34 cellular contexts compared by ENCODE assay signal in genomic region chr14:25788252-25788651, GRCh38.
DNase-seq lines count a peak whose midpoint lies in the region; ATAC-seq, FAIRE-seq and TF ChIP-seq lines count a peak whose summit lies in the region.
"Had no signal": no experiment of that assay in that cellular context is flagged by ENCODE, and none has a peak within 500 bp of the region (broad histone marks: within the 10 kb centered on the region; RNA-seq: fewer than 3 reads in every experiment).

No MANE protein-coding gene starts in this region.

- FAIRE-seq in HepG2 (lab: Jason Lieb, UNC) (no peak), A549 (lab: Jason Lieb, UNC) (no peak), K562 (lab: Jason Lieb, UNC) (no peak)
- FAIRE-seq: A204.1, D721Med had no signal

- no peaks in the 10 kb centered on the region for H3K27me3 Mint-ChIP-seq in T-helper 17 cell
- H3K27me3 Mint-ChIP-seq: B cell; CD4-positive, alpha-beta memory T cell; CD4-positive, alpha-beta T cell; CD4-positive, CD25-positive, alpha-beta regulatory T cell; CD8-positive, alpha-beta memory T cell had no signal

- 0% methylated on average over 1 of the region's 1 CpG for WGBS in HepG2 (ENCODE audit: low lambda C conversion rate)
- WGBS in right lobe of liver (ENCODE audit: insufficient coverage, low coverage, low lambda C conversion rate, missing lambda C conversion rate) = 57% methylated on average over 1 of the region's 1 CpG
- WGBS in A549 (ENCODE audit: missing lambda C conversion rate) = 0% methylated on average over 1 of the region's 1 CpG
- WGBS in K562 (ENCODE audit: insufficient coverage, low coverage, missing lambda C conversion rate) = 0% methylated on average over 1 of the region's 1 CpG

- no peak overlapping the region for H3K4me3 Mint-ChIP-seq in T-helper 17 cell
- H3K4me3 Mint-ChIP-seq: B cell; CD14-positive monocyte; CD4-positive, alpha-beta memory T cell; CD4-positive, alpha-beta T cell; CD4-positive, CD25-positive, alpha-beta regulatory T cell; CD8-positive, alpha-beta memory T cell; CD8-positive, alpha-beta T cell had no signal

- H4K20me1 ChIP-seq in HepG2 (ENCODE audit: insufficient read depth, low read length) (no peaks in the 10 kb centered on the region), K562 (replicated peaks; ENCODE audit: control insufficient read depth, insufficient read depth, low read length) (no peaks in the 10 kb centered on the region)
- H4K20me1 ChIP-seq: BLaER1; BLaER1 treated with 17β-estradiol and CSF1 and Interleukin-3, amounts not matched to agents 10 nM and 100 nM had no signal

- H3K9me1 ChIP-seq in K562 (ENCODE audit: control insufficient read depth, insufficient read depth, low read length) = no peaks in the 10 kb centered on the region

- TF ChIP-seq CTCF in HepG2 (CRISPR knock-in tag; IDR thresholded peaks at IDR 0.05) (no peak), right lobe of liver (IDR thresholded peaks at IDR 0.05) (no peak), A549 (IDR thresholded peaks at IDR 0.05) (no peak), K562 (IDR thresholded peaks at IDR 0.05 in 2 of 3, conservative IDR thresholded peaks at IDR 0.05 in 1 of 3; ENCODE audit: insufficient read depth in 2 of 3, low read depth in 1 of 3, low read length in 3 of 3) (no peak)

- H3K4me2 ChIP-seq in HepG2 (ENCODE audit: low read depth, low read length) (no peak overlapping the region), A549 (no peak overlapping the region), K562 (ENCODE audit: insufficient read depth, low read length) (no peak overlapping the region)
- H3K4me2 ChIP-seq: BLaER1; BLaER1 treated with 17β-estradiol and CSF1 and Interleukin-3, amounts not matched to agents 10 nM and 100 nM had no signal

- no peak overlapping the region for H3K27ac Mint-ChIP-seq in T-helper 17 cell
- H3K27ac Mint-ChIP-seq: B cell; CD14-positive monocyte; CD4-positive, alpha-beta memory T cell; CD4-positive, alpha-beta T cell; CD4-positive, CD25-positive, alpha-beta regulatory T cell; CD8-positive, alpha-beta memory T cell; CD8-positive, alpha-beta T cell had no signal

- no peak overlapping the region for H3K27ac ChIP-seq in HepG2 (ENCODE audit: extremely low read length, insufficient read depth, low read length)
- no peak overlapping the region for H3K27ac ChIP-seq in right lobe of liver
- no peak overlapping the region for H3K27ac ChIP-seq in A549
- no peak overlapping the region for H3K27ac ChIP-seq in K562 (ENCODE audit: extremely low read depth, low read depth, low read length)
- H3K27ac ChIP-seq: 22Rv1; BLaER1; BLaER1 treated with 17β-estradiol and CSF1 and Interleukin-3, amounts not matched to agents 10 nM and 100 nM; C4-2B had no signal

- H3K9me3 ChIP-seq in HepG2 (ENCODE audit: low read length) (peaks cover 88% of the 10 kb centered on the region), right lobe of liver (no peaks in the 10 kb centered on the region), A549 (no peaks in the 10 kb centered on the region; the same call in 2 of the 3 replicates), K562 (replicated peaks; ENCODE audit: control insufficient read depth, insufficient read depth, low read depth, low read length) (no peaks in the 10 kb centered on the region), T-helper 17 cell (ENCODE audit: control insufficient read depth, low read length, poor library complexity, severe bottlenecking) (no peaks in the 10 kb centered on the region)
- H3K9me3 ChIP-seq: BE2C, Caco-2 had no signal

- H3K79me2 ChIP-seq in HepG2 (ENCODE audit: insufficient read depth, low read length) (no peaks in the 10 kb centered on the region), K562 (ENCODE audit: control insufficient read depth, insufficient read depth, low read length) (no peaks in the 10 kb centered on the region)

- 0 out of 6 replicates have a peak overlapping the region, but pooled peaks of 1 of the 3 experiments have one; percentile 2 for H3K4me3 ChIP-seq in HepG2 (replicated peaks in 1 of 3; ENCODE audit: insufficient read depth in 1 of 3, low read depth in 2 of 3, low read length in 3 of 3)
- H3K4me3 ChIP-seq in right lobe of liver = no peak overlapping the region
- no peak overlapping the region for H3K4me3 ChIP-seq in A549
- no peak overlapping the region for H3K4me3 ChIP-seq in K562
- H3K4me3 ChIP-seq: BLaER1; BLaER1 treated with 17β-estradiol and CSF1 and Interleukin-3, amounts not matched to agents 10 nM and 100 nM had no signal

- no peaks in the 10 kb centered on the region for H3K36me3 Mint-ChIP-seq in T-helper 17 cell (ENCODE audit: low read depth)
- H3K36me3 Mint-ChIP-seq: CD14-positive monocyte; CD4-positive, alpha-beta memory T cell; CD4-positive, CD25-positive, alpha-beta regulatory T cell; CD8-positive, alpha-beta memory T cell; CD8-positive, alpha-beta T cell had no signal

- TF ChIP-seq POLR2A in HepG2 (IDR thresholded peaks at IDR 0.05; ENCODE audit: insufficient read depth in 1 of 2, low read depth in 2 of 2, low read length in 2 of 2) (no peak), right lobe of liver (IDR thresholded peaks at IDR 0.05) (no peak), A549 (IDR thresholded peaks at IDR 0.05; ENCODE audit: low read length) (no peak), K562 (conservative IDR thresholded peaks at IDR 0.05) (no peak)

- TF ChIP-seq RAD21 in HepG2 (CRISPR knock-in tag; IDR thresholded peaks at IDR 0.05) (no peak), A549 (conservative IDR thresholded peaks at IDR 0.05 in 1 of 2, IDR thresholded peaks at IDR 0.05 in 1 of 2) (no peak), K562 (CRISPR knock-in tag; conservative IDR thresholded peaks at IDR 0.05 in 1 of 2, IDR thresholded peaks at IDR 0.05 in 1 of 2) (no peak)

- H3K9ac ChIP-seq in HepG2 (ENCODE audit: insufficient read depth, low read depth, low read length) (no peak overlapping the region), K562 (ENCODE audit: insufficient read depth in 1 of 2, low read depth in 2 of 2, low read length in 2 of 2) (no peak overlapping the region)
- H3K9ac ChIP-seq: BLaER1; BLaER1 treated with 17β-estradiol and CSF1 and Interleukin-3, amounts not matched to agents 10 nM and 100 nM had no signal

- in situ Hi-C loops in HepG2 (cut with HindIII; ENCODE audit: extremely low pct_ligation_motif_present, low pct_unique_long_range_greater_than_20kb) (no loop called here), K562 (cut with MboI) (no loop called here)

- no peak for ATAC-seq in HepG2
- ATAC-seq in right lobe of liver = no peak
- ATAC-seq in A549 = no peak
- no peak for ATAC-seq in K562
- no peak for ATAC-seq in T-helper 17 cell
- ATAC-seq: CD8-positive, alpha-beta T cell had no signal

- H3K36me3 ChIP-seq in HepG2 (replicated peaks in 1 of 2; ENCODE audit: control insufficient read depth in 1 of 2, insufficient read depth in 2 of 2, low read length in 2 of 2) = no peaks in the 10 kb centered on the region
- H3K36me3 ChIP-seq in right lobe of liver = no peaks in the 10 kb centered on the region
- H3K36me3 ChIP-seq in K562 (ENCODE audit: control insufficient read depth, insufficient read depth, low read length) = no peaks in the 10 kb centered on the region
- H3K36me3 ChIP-seq: BE2C; BLaER1; BLaER1 treated with 17β-estradiol and CSF1 and Interleukin-3, amounts not matched to agents 10 nM and 100 nM had no signal

- no peaks in the 10 kb centered on the region for H3K27me3 ChIP-seq in HepG2 (ENCODE audit: control insufficient read depth in 1 of 2, insufficient read depth in 2 of 2, low read length in 2 of 2)
- no peaks in the 10 kb centered on the region for H3K27me3 ChIP-seq in right lobe of liver
- no peaks in the 10 kb centered on the region for H3K27me3 ChIP-seq in K562 (ENCODE audit: control insufficient read depth in 2 of 2, insufficient read depth in 2 of 2, low read length in 2 of 2)
- H3K27me3 ChIP-seq: BE2C; BLaER1; BLaER1 treated with 17β-estradiol and CSF1 and Interleukin-3, amounts not matched to agents 10 nM and 100 nM had no signal

- H3K4me1 ChIP-seq in HepG2 (ENCODE audit: insufficient read depth, low read length) (no peaks in the 10 kb centered on the region), right lobe of liver (no peaks in the 10 kb centered on the region), A549 (no peaks in the 10 kb centered on the region), K562 (replicated peaks in 1 of 2; ENCODE audit: control insufficient read depth in 2 of 2, insufficient read depth in 2 of 2, low read length in 2 of 2) (no peaks in the 10 kb centered on the region; a peak in 1 of 5 replicates)
- H3K4me1 ChIP-seq: BE2C; BLaER1; BLaER1 treated with 17β-estradiol and CSF1 and Interleukin-3, amounts not matched to agents 10 nM and 100 nM; Caco-2 had no signal

- CTCF ChIA-PET in HepG2 (lab: Yijun Ruan, JAX; ENCODE audit: low intra/inter-chr PET ratio, low total read pairs) (no interaction called here), A549 (lab: Yijun Ruan, JAX) (no interaction called here), K562 (lab: Yijun Ruan, JAX; ENCODE audit: low intra/inter-chr PET ratio) (no interaction called here)

- no peak for DNase-seq in HepG2 (ENCODE audit: low spot score)
- DNase-seq in right lobe of liver = no peak
- DNase-seq in A549 (ENCODE audit: low read depth in 1 of 2, low spot score in 1 of 2) = no peak
- DNase-seq in K562 (ENCODE audit: extremely low read depth in 1 of 4, low spot score in 3 of 4) = no peak
- DNase-seq in globus pallidus (ENCODE audit: low spot score) = no peak
- DNase-seq in T-helper 17 cell = no peak
- DNase-seq: 8988T; ACHN; AML-193; BE2C; C1 segment of cervical spinal cord; Caco-2; Calu3; CD4-positive, alpha-beta memory T cell; CD4-positive, alpha-beta T cell; CD4-positive, CD25-positive, alpha-beta regulatory T cell; CD8-positive, alpha-beta memory T cell; CD8-positive, alpha-beta T cell; COR-L47; DMS 273 treated with DMSO at 0.1 percent for 48 hours; DMS153; DMS53; DMS79; DMS79 treated with DMSO at 0.1 percent for 48 hours; DND-41; EL had no signal

- no peak for TF ChIP-seq EP300 in HepG2 (IDR thresholded peaks at IDR 0.05; ENCODE audit: low read depth in 2 of 2, low read length in 2 of 2)
- no peak for TF ChIP-seq EP300 in HepG2 (CRISPR knock-in tag; IDR thresholded peaks at IDR 0.05; ENCODE audit: borderline replicate concordance)
- TF ChIP-seq EP300 in A549 (IDR thresholded peaks at IDR 0.05) = no peak
- no peak for TF ChIP-seq EP300 in K562 (IDR thresholded peaks at IDR 0.05; ENCODE audit: low read length)

- no peak overlapping the region for H2AFZ ChIP-seq in HepG2 (ENCODE audit: low read length)
- no peak overlapping the region for H2AFZ ChIP-seq in K562 (ENCODE audit: low read depth, low read length)

- H3K4me1 Mint-ChIP-seq in T-helper 17 cell = no peaks in the 10 kb centered on the region
- H3K4me1 Mint-ChIP-seq: B cell; CD14-positive monocyte; CD4-positive, alpha-beta memory T cell; CD4-positive, CD25-positive, alpha-beta regulatory T cell; CD8-positive, alpha-beta memory T cell had no signal

- intact Hi-C loops in HepG2 (cut with micrococcal nuclease; ENCODE audit: unreplicated experiment) = no loop called here
- intact Hi-C loops in right lobe of liver (cut with DNase I) = no loop called here
- intact Hi-C loops in K562 (cut with micrococcal nuclease) = no loop called here

- POLR2A ChIA-PET in HepG2 (lab: Yijun Ruan, JAX) (no interaction called here), A549 (lab: Yijun Ruan, JAX) (no interaction called here), K562 (lab: Yijun Ruan, JAX) (no interaction called here)

- BruUV-seq in HepG2 (replicated peaks; lab: Mats Ljungman, UMichigan) (no TSS peak), K562 (replicated peaks; lab: Mats Ljungman, UMichigan) (no TSS peak)

TF ChIP-seq in K562, 482 proteins besides CTCF, POLR2A, EP300 and RAD21 (continues in another document):
- TF ChIP-seq ZNF316 (IDR thresholded peaks at IDR 0.05) = 0 out of 2 replicates have a peak, but pooled peaks have one; percentile 3

Comparison
In these comparisons a context has a peak if more than half of its experiments do, and no peak if none do; other contexts are left out.
1. Of the 241 proteins assayed by ChIP-seq in both HepG2 and K562: peak only in HepG2: MAFF and MAFK; only in K562: none; in both: none; in neither: 239.